ENCODE assay signal across 17 cellular contexts in genomic region chr22:31143038-31143437, GRCh38. TPM values are rescaled to one million over a fixed set of nuclear protein-coding genes. Genes with fewer than 3 reads are reported as not detected.
DNase-seq lines count a peak whose midpoint lies in the region; ATAC-seq and TF ChIP-seq lines count a peak whose summit lies in the region.
"Had no signal": no experiment of that assay in that cellular context is flagged by ENCODE, and none has a peak within 500 bp of the region (broad histone marks: within the 10 kb centered on the region; RNA-seq: fewer than 3 reads in every experiment).

No MANE protein-coding gene starts in this region.

- H3K36me3 ChIP-seq in breast epithelium, result no peaks in the 10 kb centered on the region
- H3K36me3 ChIP-seq in esophagus squamous epithelium, result no peaks in the 10 kb centered on the region
- no peaks in the 10 kb centered on the region for H3K36me3 ChIP-seq in parathyroid adenoma (ENCODE audit: control insufficient read depth, insufficient read depth, low read length)
- no peaks in the 10 kb centered on the region for H3K36me3 ChIP-seq in vagina
- H3K36me3 ChIP-seq: BLaER1 had no signal

- H3K9me3 Mint-ChIP-seq in MCF 10A (ENCODE audit: unreplicated experiment), result no peaks in the 10 kb centered on the region
- peaks cover 0 to 10% of the 10 kb centered on the region in 2 donors for H3K9me3 Mint-ChIP-seq in stimulated activated naive CD8-positive, alpha-beta T cell treated with anti-CD3 and anti-CD28 coated beads, Interleukin-15, amount 100 ng/mL, for 72 hours

- no peak overlapping the region for H3K4me3 Mint-ChIP-seq in MCF 10A (ENCODE audit: unreplicated experiment)
- no peak overlapping the region for H3K4me3 Mint-ChIP-seq in stimulated activated naive CD8-positive, alpha-beta T cell treated with anti-CD3 and anti-CD28 coated beads, Interleukin-15, amount 100 ng/mL, for 72 hours
- H3K4me3 Mint-ChIP-seq: CD8-positive, alpha-beta T cell had no signal

- no peak overlapping the region for H3K9ac ChIP-seq in parathyroid adenoma
- H3K9ac ChIP-seq: BLaER1 had no signal

- no peak overlapping the region for H3K4me2 ChIP-seq in parathyroid adenoma (ENCODE audit: low read length)
- H3K4me2 ChIP-seq: BLaER1 had no signal

- no peaks in the 10 kb centered on the region for H3K79me2 ChIP-seq in parathyroid adenoma

- H3K27ac Mint-ChIP-seq in MCF 10A (ENCODE audit: low read depth, unreplicated experiment), result no peak overlapping the region
- H3K27ac Mint-ChIP-seq in stimulated activated naive CD8-positive, alpha-beta T cell treated with anti-CD3 and anti-CD28 coated beads, Interleukin-15, amount 100 ng/mL, for 72 hours, result no peak overlapping the region
- H3K27ac Mint-ChIP-seq: CD8-positive, alpha-beta T cell had no signal

- peaks cover 0 to 4% of the 10 kb centered on the region in 2 donors for H3K4me1 ChIP-seq in breast epithelium
- peaks cover 23 to 52% (median 23%) of the 10 kb centered on the region in 3 donors for H3K4me1 ChIP-seq in esophagus squamous epithelium
- peaks cover 23% of the 10 kb centered on the region for H3K4me1 ChIP-seq in parathyroid adenoma
- peaks cover 23% of the 10 kb centered on the region for H3K4me1 ChIP-seq in vagina
- H3K4me1 ChIP-seq: BLaER1 had no signal

- WGBS in esophagus squamous epithelium, 2 donors, result 50 to 90% methylated on average over 1 to 2 of the region's 3 CpGs

- peak overlapping the region; percentile 70 for H2AFZ ChIP-seq in parathyroid adenoma

- no peaks in the 10 kb centered on the region for H3K27me3 ChIP-seq in breast epithelium
- H3K27me3 ChIP-seq in esophagus squamous epithelium, result peaks cover 0 to 14% (median 0%) of the 10 kb centered on the region in 4 donors
- H3K27me3 ChIP-seq in parathyroid adenoma (ENCODE audit: control insufficient read depth, insufficient read depth, low read length), result no peaks in the 10 kb centered on the region
- H3K27me3 ChIP-seq in vagina, result no peaks in the 10 kb centered on the region
- H3K27me3 ChIP-seq: BLaER1 had no signal

- CTCF ChIA-PET in MCF 10A (lab: Yijun Ruan, JAX), result interaction anchor here (0.5 kb wide), 1 partner anchor 376 kb away, joined by 3 read pairs; no protein-coding TSS in a partner anchor

- TF ChIP-seq CTCF in breast epithelium (IDR thresholded peaks at IDR 0.05), result no peak
- TF ChIP-seq CTCF in MCF 10A (IDR thresholded peaks at IDR 0.05; ENCODE audit: unreplicated experiment), result no peak
- no peak for TF ChIP-seq CTCF in esophagus squamous epithelium (IDR thresholded peaks at IDR 0.05)
- no peak for TF ChIP-seq CTCF in parathyroid adenoma (IDR thresholded peaks at IDR 0.05)
- no peak for TF ChIP-seq CTCF in vagina (IDR thresholded peaks at IDR 0.05)

- H3K27ac ChIP-seq in breast epithelium, result peak overlapping the region; percentile 26 to 48
- peak overlapping the region in 3 of 4 donors; percentile 70 to 74 (median 73) for H3K27ac ChIP-seq in esophagus squamous epithelium
- peak overlapping the region; percentile 66 for H3K27ac ChIP-seq in parathyroid adenoma
- peak overlapping the region; percentile 18 for H3K27ac ChIP-seq in vagina
- H3K27ac ChIP-seq: BLaER1 had no signal

- POLR2A ChIA-PET in MCF 10A (lab: Yijun Ruan, JAX), result interaction anchor here (1.7 kb wide), 1 partner anchor 36 kb away, joined by 7 read pairs; the partner anchor contains the start of gene SELENOM

- peaks cover 0 to 5% of the 10 kb centered on the region in 2 donors for H3K9me3 ChIP-seq in breast epithelium
- no peaks in the 10 kb centered on the region for H3K9me3 ChIP-seq in esophagus squamous epithelium
- H3K9me3 ChIP-seq in parathyroid adenoma (ENCODE audit: control insufficient read depth, low read length), result no peaks in the 10 kb centered on the region
- H3K9me3 ChIP-seq in vagina, result no peaks in the 10 kb centered on the region

- no peaks in the 10 kb centered on the region for H3K36me3 Mint-ChIP-seq in MCF 10A (ENCODE audit: insufficient read depth, unreplicated experiment)
- H3K36me3 Mint-ChIP-seq: CD8-positive, alpha-beta T cell had no signal

- intact Hi-C loops in breast epithelium (cut with DNase I; ENCODE audit: low total_unique reads), result no loop called here
- intact Hi-C loops in MCF 10A (cut with micrococcal nuclease), result no loop called here
- intact Hi-C loops in esophagus squamous epithelium (cut with DNase I), result no loop called here
- intact Hi-C loops in vagina (cut with DNase I), result no loop called here

- no peaks in the 10 kb centered on the region for H3K4me1 Mint-ChIP-seq in MCF 10A (ENCODE audit: insufficient read depth, unreplicated experiment)
- H3K4me1 Mint-ChIP-seq in stimulated activated naive CD8-positive, alpha-beta T cell treated with anti-CD3 and anti-CD28 coated beads, Interleukin-15, amount 100 ng/mL, for 72 hours, result peaks cover 10% of the 10 kb centered on the region

- no peaks in the 10 kb centered on the region for H3K27me3 Mint-ChIP-seq in MCF 10A (ENCODE audit: insufficient read depth, unreplicated experiment)
- H3K27me3 Mint-ChIP-seq in stimulated activated naive CD8-positive, alpha-beta T cell treated with anti-CD3 and anti-CD28 coated beads, Interleukin-15, amount 100 ng/mL, for 72 hours, result peaks cover 13% of the 10 kb centered on the region

- TF ChIP-seq POLR2A in breast epithelium (IDR thresholded peaks at IDR 0.05) (no peak), esophagus squamous epithelium (IDR thresholded peaks at IDR 0.05) (no peak), vagina (IDR thresholded peaks at IDR 0.05) (no peak)

- H3K4me3 ChIP-seq in breast epithelium, result no peak overlapping the region
- H3K4me3 ChIP-seq in esophagus squamous epithelium, result no peak overlapping the region
- no peak overlapping the region for H3K4me3 ChIP-seq in parathyroid adenoma (ENCODE audit: low read depth, low read length)
- H3K4me3 ChIP-seq in vagina, result no peak overlapping the region
- H3K4me3 ChIP-seq: BLaER1 had no signal

- BruUV-seq in MCF 10A (replicated peaks; lab: Mats Ljungman, UMichigan), result no TSS peak

- DNase-seq in breast epithelium (ENCODE audit: low spot score in 2 of 2) (peak in 1 of 2 donors; percentile 50), MCF 10A (ENCODE audit: unreplicated experiment) (no peak), esophagus squamous epithelium (lab: John Stamatoyannopoulos, UW) (no peak), vagina (ENCODE audit: extremely low spot score in 2 of 2) (no peak), RPMI8226 (no peak)
- no peak for DNase-seq in stimulated activated naive CD8-positive, alpha-beta T cell treated with anti-CD3 and anti-CD28 coated beads, Interleukin-15, amount 100 ng/mL, for 72 hours
- DNase-seq: CD8-positive, alpha-beta T cell; KBM-7; NCI-H1417 treated with DMSO at 0.1 percent for 48 hours; NCI-H1930; NCI-H748 treated with DMSO at 0.1 percent for 48 hours; PC-3 had no signal

- no peak for ATAC-seq in stimulated activated naive CD8-positive, alpha-beta T cell treated with anti-CD3 and anti-CD28 coated beads, Interleukin-15, amount 100 ng/mL, for 72 hours
- ATAC-seq in HG03045 (IDR thresholded peaks at IDR 0.05; ENCODE audit: unreplicated experiment), result no peak
- ATAC-seq: CD8-positive, alpha-beta T cell; PC-3 had no signal

RNA-seq across cellular contexts. Expression of gene PLA2G3, which starts 2.7 kb away (rescaled TPM):
- total RNA-seq in breast epithelium, result not detected
- not detected in 2 replicates for total RNA-seq in MCF 10A (2022)
- 10 to 100 TPM in 1 of 4 donors, 1 to 10 TPM in 3; 5.0 to 27.0 (median 7.8) TPM for total RNA-seq in esophagus squamous epithelium
- 6.1 TPM for total RNA-seq in vagina
- total RNA-seq: A172; CD8-positive, alpha-beta T cell; NCI-H460; PC-3 had no signal

RNA-seq across cellular contexts. Expression of gene RNF185, which starts 16.9 kb away (rescaled TPM):
- 10 to 100 TPM; 32.8 to 42.6 (median 38.3) TPM for total RNA-seq in breast epithelium
- total RNA-seq in MCF 10A (2022), result 34.6 and 44.8 TPM in 2 replicates
- total RNA-seq in esophagus squamous epithelium, result 10 to 100 TPM; 20.1 to 34.0 (median 27.5) TPM
- 22.8 TPM for total RNA-seq in vagina

RNA-seq across cellular contexts. Expression of gene INPP5J, which starts 20.3 kb away (rescaled TPM):
- 10 to 100 TPM in 1 of 3 donors, 1 to 10 TPM in 1, not detected in 1; 7.5 to 15.2 TPM for total RNA-seq in breast epithelium
- total RNA-seq in MCF 10A (2022), result 0.61 and 0.66 TPM in 2 replicates
- 1 to 10 TPM in 2 of 4 donors, under 1 TPM in 2; 0.22 to 2.4 (median 0.84) TPM for total RNA-seq in esophagus squamous epithelium
- 5.9 TPM for total RNA-seq in vagina

RNA-seq across cellular contexts. Expression of gene SELENOM, which starts 35.7 kb away (rescaled TPM):
- total RNA-seq in breast epithelium, result 100 to 1,000 TPM; 297 to 485 (median 411) TPM
- total RNA-seq in MCF 10A (2022), result 44.9 and 88.7 TPM in 2 replicates
- 100 to 1,000 TPM in 2 of 4 donors, 10 to 100 TPM in 2; 13.3 to 291 (median 67.6) TPM for total RNA-seq in esophagus squamous epithelium
- total RNA-seq in vagina, result 941 TPM

Comparison
In these comparisons a context has a peak if more than half of its experiments do, and no peak if none do; other contexts are left out.
1. H3K27ac ChIP-seq: peak in every context shown above with its lines; median percentile 73 in esophagus squamous epithelium; 66 in parathyroid adenoma; 37 in breast epithelium; 18 in vagina.